In the genomic region with DNA sequence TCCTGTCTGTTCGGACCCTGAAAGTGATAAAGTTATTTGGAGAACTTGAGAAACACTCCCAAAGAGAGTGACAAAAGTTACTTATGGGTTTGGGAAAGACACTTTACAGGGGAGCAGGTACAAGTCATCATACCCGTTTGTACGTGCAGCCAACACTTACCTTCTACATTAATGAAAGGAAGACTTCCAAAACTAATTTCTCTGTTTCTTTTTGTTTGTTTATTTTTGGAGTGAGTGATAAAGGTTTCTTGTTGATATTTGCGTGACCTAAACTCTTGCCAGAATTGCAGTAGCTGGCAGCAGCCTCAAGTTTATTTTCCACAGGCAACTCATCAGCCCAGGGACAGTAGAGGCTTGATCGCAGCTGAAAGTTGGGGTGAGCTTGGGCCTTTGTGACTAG, we compare ENCODE assay signal across 21 cellular contexts. TPM values are rescaled to one million over a fixed set of nuclear protein-coding genes. Genes with fewer than 3 reads are reported as not detected.
DNase-seq lines count a peak whose midpoint lies in the region; ATAC-seq, FAIRE-seq and TF ChIP-seq lines count a peak whose summit lies in the region.
"Had no signal": no experiment of that assay in that cellular context is flagged by ENCODE, and none has a peak within 500 bp of the region (broad histone marks: within the 10 kb centered on the region; RNA-seq: fewer than 3 reads in every experiment).

No MANE protein-coding gene starts in this region.

- no peaks in the 10 kb centered on the region for H3K9me3 Mint-ChIP-seq in naive thymus-derived CD4-positive, alpha-beta T cell
- H3K9me3 Mint-ChIP-seq: activated CD8-positive, alpha-beta T cell treated with anti-CD3 and anti-CD28 coated beads for 36 hours; GM23338 had no signal

- in situ Hi-C loops in Panc1 (cut with HindIII; ENCODE audit: low pct_unique_long_range_greater_than_20kb, low sequenced_read_pairs), result no loop called here

- CTCF ChIA-PET in Panc1 (lab: Charles Lee), result interaction anchor here (0.9 kb wide), 1 partner anchor 9 kb away, joined by 4 read pairs; a partner anchor contains a TSS
- CTCF ChIA-PET in naive thymus-derived CD4-positive, alpha-beta T cell (lab: Charles Lee), result interaction anchor here (0.6 to 1.8 kb wide), 5 partner anchors 14 to 801 kb away, joined by 3 to 5 read pairs (median 3); no protein-coding TSS in a partner anchor

- no peaks in the 10 kb centered on the region for H3K36me3 ChIP-seq in Panc1 (ENCODE audit: control insufficient read depth, insufficient read depth, low read length)
- H3K36me3 ChIP-seq in fibroblast of lung (ENCODE audit: control insufficient read depth, insufficient read depth, low read length), result no peaks in the 10 kb centered on the region
- no peaks in the 10 kb centered on the region for H3K36me3 ChIP-seq in naive thymus-derived CD4-positive, alpha-beta T cell (ENCODE audit: control insufficient read depth in 2 of 3, insufficient read depth in 3 of 3, low read length in 3 of 3)
- H3K36me3 ChIP-seq: pancreas, thyroid gland had no signal

- BruUV-seq in Panc1 (replicated peaks; lab: Mats Ljungman, UMichigan), result no TSS peak

- H3K27me3 ChIP-seq in Panc1 (ENCODE audit: control insufficient read depth, insufficient read depth, low read length) (no peaks in the 10 kb centered on the region), fibroblast of lung (ENCODE audit: control insufficient read depth, insufficient read depth, low read length) (no peaks in the 10 kb centered on the region)
- H3K27me3 ChIP-seq in naive thymus-derived CD4-positive, alpha-beta T cell (ENCODE audit: control insufficient read depth in 2 of 2, insufficient read depth in 2 of 2, low read length in 2 of 2), result no peaks in the 10 kb centered on the region
- H3K27me3 ChIP-seq: pancreas, thyroid gland had no signal

- TF ChIP-seq POLR2A in GM12891 (IDR thresholded peaks at IDR 0.05; ENCODE audit: low read depth, low read length), result no peak

- H3K79me2 ChIP-seq in fibroblast of lung (ENCODE audit: control insufficient read depth, insufficient read depth, low read length), result peaks cover 48% of the 10 kb centered on the region

- POLR2A ChIA-PET in Panc1 (lab: Charles Lee), result interaction anchor here (1.0 kb wide), 1 partner anchor 8 kb away, joined by 6 read pairs; a partner anchor contains a TSS
- POLR2A ChIA-PET in naive thymus-derived CD4-positive, alpha-beta T cell (lab: Charles Lee), result interaction anchor here (0.6 to 2.2 kb wide), 3 partner anchors 8 to 469 kb away, joined by 3 to 11 read pairs (median 5); a partner anchor contains a TSS

- ATAC-seq in Panc1 (peak; percentile 34; the same call in 1 of the 2 replicates), HG03280 (IDR thresholded peaks at IDR 0.05; ENCODE audit: unreplicated experiment) (no peak)
- ATAC-seq in naive thymus-derived CD4-positive, alpha-beta T cell, result no peak
- ATAC-seq: activated CD8-positive, alpha-beta T cell treated with anti-CD3 and anti-CD28 coated beads for 36 hours; GM23338 had no signal

- peak overlapping the region; percentile 49 for H3K4me2 ChIP-seq in fibroblast of lung (ENCODE audit: extremely low read depth, insufficient read depth, low read length)
- H3K4me2 ChIP-seq: GM23338, PC-9 had no signal

- H2AFZ ChIP-seq in fibroblast of lung (ENCODE audit: low read length), result no peak overlapping the region
- H2AFZ ChIP-seq: GM23338, PC-9 had no signal

- no peak overlapping the region for H3K9ac ChIP-seq in fibroblast of lung (ENCODE audit: insufficient read depth, low read length)

- intact Hi-C loops in Panc1 (cut with micrococcal nuclease; ENCODE audit: unreplicated experiment), result no loop called here
- intact Hi-C loops in naive thymus-derived CD4-positive, alpha-beta T cell (cut with micrococcal nuclease), result no loop called here

- peaks cover 27 to 63% (median 51%) of the 10 kb centered on the region in 7 donors for H3K4me1 Mint-ChIP-seq in naive thymus-derived CD4-positive, alpha-beta T cell

- no peaks in the 10 kb centered on the region for H4K20me1 ChIP-seq in fibroblast of lung (ENCODE audit: control insufficient read depth, extremely low read depth, insufficient read depth, low read length)

- H3K4me3 ChIP-seq in Panc1 (ENCODE audit: low read depth in 2 of 2, low read length in 2 of 2) (no peak overlapping the region), fibroblast of lung (replicated peaks in 1 of 4; ENCODE audit: control extremely low read depth in 1 of 4, insufficient read depth in 1 of 4, low read depth in 3 of 4, low read length in 4 of 4) (no peak overlapping the region)
- no peak overlapping the region for H3K4me3 ChIP-seq in naive thymus-derived CD4-positive, alpha-beta T cell (ENCODE audit: low read length)
- H3K4me3 ChIP-seq: GM23338, pancreas, PC-9, thyroid gland had no signal

- no peak overlapping the region for H3K4me3 Mint-ChIP-seq in naive thymus-derived CD4-positive, alpha-beta T cell
- H3K4me3 Mint-ChIP-seq: activated CD8-positive, alpha-beta T cell treated with anti-CD3 and anti-CD28 coated beads for 36 hours; GM23338 had no signal

- no peak for DNase-seq in Panc1 (ENCODE audit: low read depth, low spot score)
- peak in 1 of 2 donors; percentile 46 for DNase-seq in fibroblast of lung (ENCODE audit: low read depth in 2 of 2)
- DNase-seq in pons (ENCODE audit: low spot score), result peak; percentile 73
- no peak for DNase-seq in NCI-H1930 (lab: John Stamatoyannopoulos, UW)
- DNase-seq in naive thymus-derived CD4-positive, alpha-beta T cell, result no peak
- DNase-seq in GM12891 (ENCODE audit: insufficient read length, low spot score), result no peak
- DNase-seq: ACHN; activated CD8-positive, alpha-beta T cell treated with anti-CD3 and anti-CD28 coated beads for 36 hours; Caco-2; kidney glomerular epithelial cell; NCI-H1694; NCI-H69; pancreas; PC-9; thyroid gland; WERI-Rb-1 had no signal

- H3K36me3 Mint-ChIP-seq in naive thymus-derived CD4-positive, alpha-beta T cell, result peaks cover 10 to 36% (median 19%) of the 10 kb centered on the region in 5 donors

- H3K4me1 ChIP-seq in Panc1 (ENCODE audit: control insufficient read depth, insufficient read depth, low read length) (peaks cover 75% of the 10 kb centered on the region), fibroblast of lung (ENCODE audit: control insufficient read depth, extremely low read depth, insufficient read depth, low read length) (peaks cover 34% of the 10 kb centered on the region)
- H3K4me1 ChIP-seq in naive thymus-derived CD4-positive, alpha-beta T cell (ENCODE audit: control insufficient read depth in 2 of 2, insufficient read depth in 2 of 2, low read length in 2 of 2), result peaks cover 3 to 5% of the 10 kb centered on the region in 2 donors

- no peaks in the 10 kb centered on the region for H3K27me3 Mint-ChIP-seq in naive thymus-derived CD4-positive, alpha-beta T cell
- H3K27me3 Mint-ChIP-seq: activated CD8-positive, alpha-beta T cell treated with anti-CD3 and anti-CD28 coated beads for 36 hours had no signal

- TF ChIP-seq CTCF in 22Rv1 (IDR thresholded peaks at IDR 0.05) (no peak), Panc1 (IDR thresholded peaks at IDR 0.05) (no peak), fibroblast of lung (conservative IDR thresholded peaks at IDR 0.05 in 1 of 2, IDR thresholded peaks at IDR 0.05 in 1 of 2; ENCODE audit: low read depth in 1 of 2, low read length in 2 of 2) (no peak)

- H3K9me3 ChIP-seq in Panc1 (ENCODE audit: control insufficient read depth, insufficient read depth, low read depth, low read length) (no peaks in the 10 kb centered on the region), fibroblast of lung (ENCODE audit: control insufficient read depth, insufficient read depth, low read depth, low read length) (no peaks in the 10 kb centered on the region)
- H3K9me3 ChIP-seq in naive thymus-derived CD4-positive, alpha-beta T cell (ENCODE audit: control insufficient read depth in 2 of 3, low read length in 3 of 3), result no peaks in the 10 kb centered on the region
- H3K9me3 ChIP-seq: Caco-2, pancreas, thyroid gland had no signal

- no peak overlapping the region for H3K27ac Mint-ChIP-seq in naive thymus-derived CD4-positive, alpha-beta T cell
- H3K27ac Mint-ChIP-seq: activated CD8-positive, alpha-beta T cell treated with anti-CD3 and anti-CD28 coated beads for 36 hours; GM23338 had no signal

- H3K27ac ChIP-seq in 22Rv1 (peak overlapping the region; percentile 47), Panc1 (ENCODE audit: low read length) (peak overlapping the region; percentile 66), fibroblast of lung (ENCODE audit: insufficient read depth, low read length) (no peak overlapping the region)
- H3K27ac ChIP-seq in naive thymus-derived CD4-positive, alpha-beta T cell (ENCODE audit: low read depth, low read length), result no peak overlapping the region
- H3K27ac ChIP-seq: PC-9, thyroid gland, WERI-Rb-1 had no signal

- no peak for FAIRE-seq in GM12891 (lab: Jason Lieb, UNC)
- FAIRE-seq: colon, GM12892, pancreas had no signal

TF ChIP-seq in GM12891, 5 proteins besides CTCF, POLR2A, EP300 and RAD21:
- no peak for TF ChIP-seq POLR2AphosphoS5 (IDR thresholded peaks at IDR 0.05; ENCODE audit: low read depth, low read length)
- no peak for TF ChIP-seq PAX5 (IDR thresholded peaks at IDR 0.05; ENCODE audit: insufficient read depth, low read length, severe bottlenecking)
- no peak for TF ChIP-seq TAF1 (IDR thresholded peaks at IDR 0.05; ENCODE audit: low read depth, low read length)
- no peak for TF ChIP-seq POU2F2 (IDR thresholded peaks at IDR 0.05; ENCODE audit: low read depth, low read length)
- TF ChIP-seq SPI1 (IDR thresholded peaks at IDR 0.05; ENCODE audit: low read depth, low read length), result no peak

RNA-seq across cellular contexts. Expression of a gene that starts 8.4 kb away (rescaled TPM):
- total RNA-seq in Panc1 (2021; ENCODE audit: unreplicated experiment), result 95.0 TPM
- polyA plus RNA-seq in Panc1 (2012; ENCODE audit: insufficient read length), result 41.2 TPM
- 42.9 and 84.9 TPM in 2 replicates for total RNA-seq in fibroblast of lung
- polyA plus RNA-seq in fibroblast of lung, result 39.5 and 55.3 TPM in 2 replicates
- polyA plus RNA-seq in fibroblast of lung (2012), result 25.1 and 29.1 TPM in 2 replicates
- polyA minus RNA-seq in fibroblast of lung (ENCODE audit: low replicate concordance), result 337 and 341 TPM in 2 replicates
- 10 to 100 TPM; 43.6 to 85.0 (median 67.7) TPM for total RNA-seq in naive thymus-derived CD4-positive, alpha-beta T cell
- polyA plus RNA-seq in naive thymus-derived CD4-positive, alpha-beta T cell, result 10 to 100 TPM; 19.4 to 21.9 TPM
- 5.7 TPM for polyA plus RNA-seq in GM12891 (2012; ENCODE audit: low read depth, missing spikeins)

Comparison
In these comparisons a context has a peak if more than half of its experiments do, and no peak if none do; other contexts are left out.
1. H3K27ac ChIP-seq: peak in 22Rv1 (single experiment) and Panc1 (single experiment); none in fibroblast of lung (single experiment) and naive thymus-derived CD4-positive, alpha-beta T cell (single experiment).